In genomic region chr7:129950191-129950940, GRCh38 we compare ENCODE assay signal across 8 cellular contexts. TPM values are rescaled to one million over a fixed set of nuclear protein-coding genes. Genes with fewer than 3 reads are reported as not detected.
DNase-seq lines count a peak whose midpoint lies in the region; ATAC-seq and TF ChIP-seq lines count a peak whose summit lies in the region.

No MANE protein-coding gene starts in this region.

- no peak for TF ChIP-seq POLR2A in testis (IDR thresholded peaks at IDR 0.05)

- ATAC-seq in GM21825 (IDR thresholded peaks at IDR 0.05; ENCODE audit: unreplicated experiment): peak; percentile 28

- peak; percentile 33 for DNase-seq in Daoy (ENCODE audit: low read depth)
- DNase-seq in SK-N-MC (ENCODE audit: low read depth, low spot score): no peak
- no peak for DNase-seq in testis
- no peak for DNase-seq in iPS-NIHi7 (ENCODE audit: extremely low spot score)
- DNase-seq in NK-92 (lab: John Stamatoyannopoulos, UW; ENCODE audit: unreplicated experiment): no peak
- DNase-seq in activated CD4-positive, alpha-beta T cell treated with anti-CD3 and anti-CD28 coated beads, Interleukin-2, amount 50 U/mL, for 48 hours: no peak

- H3K27ac ChIP-seq in SK-N-MC (peak overlapping the region; percentile 97), testis (peak overlapping the region; percentile 98 to 99)

- H3K36me3 ChIP-seq in SK-N-MC (ENCODE audit: insufficient read depth, low read length): peaks cover 8% of the 10 kb centered on the region; the same call in 1 of the 2 replicates
- H3K36me3 ChIP-seq in testis (ENCODE audit: low read depth, missing control alignments): no peaks in the 10 kb centered on the region

- peak overlapping the region; percentile 86 for H3K9ac ChIP-seq in SK-N-MC (ENCODE audit: insufficient read length)

- no peaks in the 10 kb centered on the region for H3K27me3 ChIP-seq in testis

- H3K4me1 ChIP-seq in testis: peaks cover 32% of the 10 kb centered on the region

- H3K9me3 ChIP-seq in SK-N-MC (ENCODE audit: low read depth, low read length) (no peaks in the 10 kb centered on the region), iPS-18c (ENCODE audit: control insufficient read depth, insufficient read depth, low read length) (no peaks in the 10 kb centered on the region), testis (no peaks in the 10 kb centered on the region)

- peak overlapping the region; percentile 93 for H3K4me3 ChIP-seq in SK-N-MC
- H3K4me3 ChIP-seq in iPS-18c (ENCODE audit: insufficient read depth, low read depth, low read length): peak overlapping the region; percentile 75
- H3K4me3 ChIP-seq in testis: peak overlapping the region; percentile 98 to 99

- TF ChIP-seq CTCF in testis (IDR thresholded peaks at IDR 0.05): no peak

- intact Hi-C loops in testis (cut with DNase I; ENCODE audit: low total_unique reads): loop anchor here (10.0 kb wide), 1 partner anchor 116 kb away; no protein-coding TSS in a partner anchor

- WGBS in testis, 2 donors: 5 to 14% methylated on average over 9 of the region's 9 CpGs

RNA-seq across cellular contexts. Expression of gene UBE2H, which starts 2.4 kb away (rescaled TPM):
- total RNA-seq in Daoy (2014; rRNA removed; shearing (Covaris generic)): 39.1 and 62.4 TPM in 2 replicates
- total RNA-seq in testis: 100 to 1,000 TPM; 126 to 130 TPM
- polyA plus RNA-seq in testis (ENCODE audit: insufficient read depth, low read depth, low replicate concordance): 93.5 TPM
